Comparison of ENCODE assay signal across 17 cellular contexts in genomic region chr12:96093543-96094196, GRCh38. TPM values are rescaled to one million over a fixed set of nuclear protein-coding genes. Genes with fewer than 3 reads are reported as not detected.
DNase-seq lines count a peak whose midpoint lies in the region; ATAC-seq, FAIRE-seq and TF ChIP-seq lines count a peak whose summit lies in the region.
"Had no signal": no experiment of that assay in that cellular context is flagged by ENCODE, and none has a peak within 500 bp of the region (broad histone marks: within the 10 kb centered on the region; RNA-seq: fewer than 3 reads in every experiment).

No MANE protein-coding gene starts in this region.

- in situ Hi-C loops in K562 (cut with MboI): no loop called here

- intact Hi-C loops in activated CD4-positive, alpha-beta memory T cell treated with anti-CD3 and anti-CD28 coated beads for 36 hours (cut with micrococcal nuclease): no loop called here
- intact Hi-C loops in K562 (cut with micrococcal nuclease): no loop called here

- peaks cover 10% of the 10 kb centered on the region for H3K9me3 Mint-ChIP-seq in activated CD4-positive, alpha-beta memory T cell treated with anti-CD3 and anti-CD28 coated beads, Interleukin-2, amount 10 ng/mL, durations not matched to agents 7 days and 5 days
- H3K9me3 Mint-ChIP-seq in activated CD4-positive, alpha-beta memory T cell treated with anti-CD3 and anti-CD28 coated beads for 36 hours: peaks cover 14% of the 10 kb centered on the region

- H3K36me3 Mint-ChIP-seq in activated CD4-positive, alpha-beta memory T cell treated with anti-CD3 and anti-CD28 coated beads, Interleukin-2, amount 10 ng/mL, durations not matched to agents 7 days and 5 days (ENCODE audit: low read depth): no peaks in the 10 kb centered on the region
- no peaks in the 10 kb centered on the region for H3K36me3 Mint-ChIP-seq in activated CD4-positive, alpha-beta memory T cell treated with anti-CD3 and anti-CD28 coated beads for 36 hours

- H3K9ac ChIP-seq in K562 (ENCODE audit: insufficient read depth in 1 of 2, low read depth in 2 of 2, low read length in 2 of 2) (no peak overlapping the region), parathyroid adenoma (no peak overlapping the region)

- TF ChIP-seq POLR2A in K562 (conservative IDR thresholded peaks at IDR 0.05): no peak

- no peak for TF ChIP-seq CTCF in LNCaP clone FGC (IDR thresholded peaks at IDR 0.05; ENCODE audit: control insufficient read depth, extremely low read depth, insufficient read depth)
- no peak for TF ChIP-seq CTCF in K562 (IDR thresholded peaks at IDR 0.05 in 2 of 3, conservative IDR thresholded peaks at IDR 0.05 in 1 of 3; ENCODE audit: insufficient read depth in 2 of 3, low read depth in 1 of 3, low read length in 3 of 3)
- no peak for TF ChIP-seq CTCF in parathyroid adenoma (IDR thresholded peaks at IDR 0.05)

- WGBS in K562 (ENCODE audit: insufficient coverage, low coverage, missing lambda C conversion rate): 11% methylated on average over 6 of the region's 6 CpGs

- H3K36me3 ChIP-seq in K562 (ENCODE audit: control insufficient read depth, insufficient read depth, low read length) (no peaks in the 10 kb centered on the region), parathyroid adenoma (ENCODE audit: control insufficient read depth, insufficient read depth, low read length) (no peaks in the 10 kb centered on the region)
- H3K36me3 ChIP-seq in effector memory CD4-positive, alpha-beta T cell (ENCODE audit: control insufficient read depth, insufficient read depth, low read length): no peaks in the 10 kb centered on the region

- H2AFZ ChIP-seq in K562 (ENCODE audit: low read depth, low read length): no peak overlapping the region
- H2AFZ ChIP-seq in parathyroid adenoma: peak overlapping the region; percentile 7

- ATAC-seq in K562 (peak; percentile 71), HG03439 (IDR thresholded peaks at IDR 0.05; ENCODE audit: unreplicated experiment) (no peak)
- ATAC-seq: naive thymus-derived CD8-positive, alpha-beta T cell had no signal

- H3K4me3 ChIP-seq in LNCaP clone FGC (ENCODE audit: low read depth, low read length) (no peak overlapping the region), K562 (no peak overlapping the region), parathyroid adenoma (ENCODE audit: low read depth, low read length) (no peak overlapping the region)
- H3K4me3 ChIP-seq in effector memory CD4-positive, alpha-beta T cell (ENCODE audit: insufficient read depth, low read depth, low read length, poor library complexity, severe bottlenecking): no peak overlapping the region

- no peaks in the 10 kb centered on the region for H3K27me3 Mint-ChIP-seq in activated CD4-positive, alpha-beta memory T cell treated with anti-CD3 and anti-CD28 coated beads, Interleukin-2, amount 10 ng/mL, durations not matched to agents 7 days and 5 days
- H3K27me3 Mint-ChIP-seq in activated CD4-positive, alpha-beta memory T cell treated with anti-CD3 and anti-CD28 coated beads for 36 hours: no peaks in the 10 kb centered on the region
- H3K27me3 Mint-ChIP-seq: naive thymus-derived CD8-positive, alpha-beta T cell had no signal

- no peak for TF ChIP-seq EP300 in K562 (IDR thresholded peaks at IDR 0.05; ENCODE audit: low read length)

- no peak for TF ChIP-seq RAD21 in K562 (CRISPR knock-in tag; conservative IDR thresholded peaks at IDR 0.05 in 1 of 2, IDR thresholded peaks at IDR 0.05 in 1 of 2)

- POLR2A ChIA-PET in activated CD4-positive, alpha-beta memory T cell treated with anti-CD3 and anti-CD28 coated beads, Interleukin-2, amount 10 ng/mL, durations not matched to agents 7 days and 5 days (lab: Charles Lee): no interaction called here
- POLR2A ChIA-PET in activated CD4-positive, alpha-beta memory T cell treated with anti-CD3 and anti-CD28 coated beads for 36 hours (lab: Charles Lee): no interaction called here
- POLR2A ChIA-PET in K562 (lab: Yijun Ruan, JAX): no interaction called here

- DNase-seq in activated CD4-positive, alpha-beta memory T cell treated with anti-CD3 and anti-CD28 coated beads, Interleukin-2, amount 10 ng/mL, durations not matched to agents 7 days and 5 days: no peak
- DNase-seq in activated CD4-positive, alpha-beta memory T cell treated with anti-CD3 and anti-CD28 coated beads for 36 hours: no peak
- DNase-seq in LNCaP clone FGC (ENCODE audit: low read depth): peak; percentile 76
- no peak for DNase-seq in K562 (ENCODE audit: extremely low read depth in 1 of 4, low spot score in 3 of 4)
- DNase-seq in effector memory CD4-positive, alpha-beta T cell: no peak
- no peak for DNase-seq in HUDEP-2 (lab: John Stamatoyannopoulos, UW; ENCODE audit: unreplicated experiment in 76 of 76)
- DNase-seq: activated T-cell treated with anti-CD3 and anti-CD28 coated beads, Interleukin-2, amount 50 U/mL, for 48 hours; hippocampal formation; left ventricle myocardium superior; naive thymus-derived CD8-positive, alpha-beta T cell; NCI-H1105 treated with DMSO at 0.1 percent for 48 hours; NCI-H446 treated with DMSO at 0.1 percent for 48 hours; stimulated activated CD4-positive, alpha-beta T cell treated with anti-CD3 and anti-CD28 coated beads, Interleukin-2, amount 100 ng/mL, for 24 hours; stimulated activated CD8-positive, alpha-beta memory T cell treated with anti-CD3 and anti-CD28 coated beads, Interleukin-4, amount 100 ng/mL, for 48 hours had no signal

- no peaks in the 10 kb centered on the region for H3K4me1 ChIP-seq in K562 (replicated peaks in 1 of 2; ENCODE audit: control insufficient read depth in 2 of 2, insufficient read depth in 2 of 2, low read length in 2 of 2)
- H3K4me1 ChIP-seq in parathyroid adenoma: no peaks in the 10 kb centered on the region
- H3K4me1 ChIP-seq in effector memory CD4-positive, alpha-beta T cell (ENCODE audit: control insufficient read depth, insufficient read depth, low read length, poor library complexity, severe bottlenecking): peaks cover 6% of the 10 kb centered on the region

- H3K79me2 ChIP-seq in K562 (ENCODE audit: control insufficient read depth, insufficient read depth, low read length) (no peaks in the 10 kb centered on the region), parathyroid adenoma (no peaks in the 10 kb centered on the region)

- H3K27me3 ChIP-seq in K562 (ENCODE audit: control insufficient read depth in 2 of 2, insufficient read depth in 2 of 2, low read length in 2 of 2) (peaks cover 0 to 4% of the 10 kb centered on the region in 2 experiments; a peak in 2 of 5 replicates), parathyroid adenoma (ENCODE audit: control insufficient read depth, insufficient read depth, low read length) (no peaks in the 10 kb centered on the region)
- H3K27me3 ChIP-seq in effector memory CD4-positive, alpha-beta T cell (replicated peaks; ENCODE audit: control insufficient read depth, insufficient read depth, low read length, poor library complexity, severe bottlenecking): no peaks in the 10 kb centered on the region

- H3K27ac ChIP-seq in K562 (ENCODE audit: extremely low read depth, low read depth, low read length) (no peak overlapping the region), parathyroid adenoma (no peak overlapping the region)
- no peak overlapping the region for H3K27ac ChIP-seq in effector memory CD4-positive, alpha-beta T cell (ENCODE audit: insufficient read depth, low read length, poor library complexity, severe bottlenecking)

- H3K4me2 ChIP-seq in K562 (ENCODE audit: insufficient read depth, low read length) (no peak overlapping the region), parathyroid adenoma (ENCODE audit: low read length) (no peak overlapping the region)

- CTCF ChIA-PET in activated CD4-positive, alpha-beta memory T cell treated with anti-CD3 and anti-CD28 coated beads, Interleukin-2, amount 10 ng/mL, durations not matched to agents 7 days and 5 days (lab: Charles Lee): no interaction called here
- CTCF ChIA-PET in activated CD4-positive, alpha-beta memory T cell treated with anti-CD3 and anti-CD28 coated beads for 36 hours (lab: Charles Lee): no interaction called here
- CTCF ChIA-PET in K562 (lab: Yijun Ruan, JAX; ENCODE audit: low intra/inter-chr PET ratio): no interaction called here

- BruUV-seq in K562 (replicated peaks; lab: Mats Ljungman, UMichigan): no TSS peak

- peak overlapping the region; percentile 2 for H3K27ac Mint-ChIP-seq in activated CD4-positive, alpha-beta memory T cell treated with anti-CD3 and anti-CD28 coated beads, Interleukin-2, amount 10 ng/mL, durations not matched to agents 7 days and 5 days
- no peak overlapping the region for H3K27ac Mint-ChIP-seq in activated CD4-positive, alpha-beta memory T cell treated with anti-CD3 and anti-CD28 coated beads for 36 hours

- no peaks in the 10 kb centered on the region for H3K9me1 ChIP-seq in K562 (ENCODE audit: control insufficient read depth, insufficient read depth, low read length)

- H3K9me3 ChIP-seq in K562 (replicated peaks; ENCODE audit: control insufficient read depth, insufficient read depth, low read depth, low read length) (no peaks in the 10 kb centered on the region), parathyroid adenoma (ENCODE audit: control insufficient read depth, low read length) (no peaks in the 10 kb centered on the region)
- H3K9me3 ChIP-seq in effector memory CD4-positive, alpha-beta T cell (ENCODE audit: control insufficient read depth, low read length): no peaks in the 10 kb centered on the region

- no peak for FAIRE-seq in K562 (lab: Jason Lieb, UNC)
- FAIRE-seq: RCC 7860 had no signal

- no peak overlapping the region for H3K4me3 Mint-ChIP-seq in activated CD4-positive, alpha-beta memory T cell treated with anti-CD3 and anti-CD28 coated beads, Interleukin-2, amount 10 ng/mL, durations not matched to agents 7 days and 5 days
- H3K4me3 Mint-ChIP-seq in activated CD4-positive, alpha-beta memory T cell treated with anti-CD3 and anti-CD28 coated beads for 36 hours: no peak overlapping the region
- H3K4me3 Mint-ChIP-seq: naive thymus-derived CD8-positive, alpha-beta T cell had no signal

- H3K4me1 Mint-ChIP-seq in activated CD4-positive, alpha-beta memory T cell treated with anti-CD3 and anti-CD28 coated beads, Interleukin-2, amount 10 ng/mL, durations not matched to agents 7 days and 5 days: peaks cover 20% of the 10 kb centered on the region
- H3K4me1 Mint-ChIP-seq in activated CD4-positive, alpha-beta memory T cell treated with anti-CD3 and anti-CD28 coated beads for 36 hours (ENCODE audit: low read depth): peaks cover 13% of the 10 kb centered on the region

- H4K20me1 ChIP-seq in K562 (replicated peaks; ENCODE audit: control insufficient read depth, insufficient read depth, low read length): no peaks in the 10 kb centered on the region

RNA-seq across cellular contexts. Expression of gene LTA4H, which starts 58.3 kb away (rescaled TPM):
- total RNA-seq in activated CD4-positive, alpha-beta memory T cell treated with anti-CD3 and anti-CD28 coated beads, Interleukin-2, amount 10 ng/mL, durations not matched to agents 7 days and 5 days: 10 to 100 TPM; 50.7 to 52.1 TPM
- total RNA-seq in activated CD4-positive, alpha-beta memory T cell treated with anti-CD3 and anti-CD28 coated beads for 36 hours: 100 to 1,000 TPM; 106 to 110 TPM
- total RNA-seq in K562 (2011; cell fraction: chromatin; rRNA removed; ENCODE audit: low replicate concordance): 12.4 and 32.0 TPM in 2 replicates
- total RNA-seq in K562 (2011; cell fraction: nucleolus; rRNA removed): 6.5 and 7.2 TPM in 2 replicates
- 15.5 and 30.9 TPM in 2 replicates for total RNA-seq in K562 (2011; cell fraction: nucleoplasm; rRNA removed)
- 25.2 and 27.8 TPM in 2 replicates for total RNA-seq in K562 (2014; rRNA removed)
- 42.9 and 47.0 TPM in 2 replicates for total RNA-seq in K562 (2014; rRNA removed; fragmentation: Illumina TruSeq; extraction: Trizol)
- total RNA-seq in K562 (2015; rRNA removed; fragmentation: Illumina TruSeq; extraction: Trizol): 39.2 and 40.5 TPM in 2 replicates
- 32.9 and 33.2 TPM in 2 replicates for total RNA-seq in K562 (2021)
- polyA plus RNA-seq in K562 (2011; rRNA removed): 39.3 and 57.4 TPM in 2 replicates
- polyA plus RNA-seq in K562 (2011; cell fraction: cytosol; rRNA removed): 16.1 and 28.4 TPM in 2 replicates
- polyA plus RNA-seq in K562 (2011; cell fraction: nucleus; rRNA removed): 21.6 and 26.4 TPM in 2 replicates
- polyA plus RNA-seq in K562 (2012): 33.7 and 49.1 TPM in 2 replicates
- polyA plus RNA-seq in K562 (2014; fragmentation: Illumina TruSeq; extraction: Trizol): 45.8 and 58.1 TPM in 2 replicates
- polyA plus RNA-seq in K562 (2014; fragmentation: Nextera tagmentation; extraction: Ambion mirVana): 10 to 100 TPM; 37.6 to 46.8 TPM
- polyA plus RNA-seq in K562 (2014; rRNA removed): 35.7 and 42.9 TPM in 2 replicates
- 38.7 and 44.6 TPM in 2 replicates for polyA minus RNA-seq in K562 (2011; rRNA and poly(A)+ RNA removed)
- polyA minus RNA-seq in K562 (2011; cell fraction: cytosol; rRNA and poly(A)+ RNA removed): 16.6 and 19.8 TPM in 2 replicates
- polyA minus RNA-seq in K562 (2011; cell fraction: nucleus; rRNA and poly(A)+ RNA removed): 11.7 and 15.2 TPM in 2 replicates
